In the genomic region with DNA sequence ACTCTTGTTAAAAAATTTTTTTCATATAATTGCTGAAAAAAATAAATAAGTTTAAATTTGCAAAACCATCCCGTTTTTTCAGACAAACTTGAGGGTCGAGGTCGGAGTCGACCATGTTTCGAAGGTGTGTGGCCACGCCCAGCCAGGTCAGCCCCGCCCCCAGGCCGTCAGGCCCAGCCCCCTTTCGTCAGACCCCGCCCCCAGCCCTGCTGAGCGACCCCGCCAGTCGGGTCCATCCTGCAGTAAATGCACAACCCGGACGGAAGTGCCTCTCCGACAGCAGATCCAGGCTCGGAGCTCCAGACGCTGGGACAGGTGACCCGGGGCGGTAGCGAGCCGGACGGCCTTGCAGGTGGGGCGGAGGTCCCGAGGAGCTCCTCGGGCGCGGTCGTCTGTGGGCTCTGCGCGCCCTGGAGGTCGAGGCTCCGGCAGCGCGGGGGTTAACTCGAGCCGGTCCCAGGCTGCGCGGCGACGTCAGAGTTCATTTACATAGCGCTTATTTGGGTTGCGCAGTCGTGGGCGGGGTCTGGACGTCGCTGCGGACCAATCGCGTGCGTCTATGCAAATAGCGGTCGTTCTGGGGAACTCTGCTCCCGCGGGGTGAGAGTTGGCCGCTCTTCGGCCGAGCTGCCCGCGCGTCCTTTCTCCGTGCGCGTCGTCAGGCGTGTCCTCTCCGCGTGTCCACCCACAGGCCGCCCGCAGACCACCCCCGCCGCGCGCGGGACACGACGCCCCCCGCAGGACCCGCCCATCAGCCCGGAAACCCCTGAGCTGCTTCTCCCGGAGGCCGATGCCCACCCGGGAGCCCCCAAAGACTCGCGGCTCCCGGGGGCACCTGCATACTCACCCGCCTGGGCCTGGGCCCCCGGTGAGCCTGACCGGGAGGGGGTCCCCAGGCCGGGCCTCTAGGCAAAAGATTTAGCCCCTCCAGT, we compare ENCODE assay signal across 8 cellular contexts. TPM values are rescaled to one million over a fixed set of nuclear protein-coding genes. Genes with fewer than 3 reads are reported as not detected.
DNase-seq lines count a peak whose midpoint lies in the region; ATAC-seq and TF ChIP-seq lines count a peak whose summit lies in the region.

A gene with protein sequence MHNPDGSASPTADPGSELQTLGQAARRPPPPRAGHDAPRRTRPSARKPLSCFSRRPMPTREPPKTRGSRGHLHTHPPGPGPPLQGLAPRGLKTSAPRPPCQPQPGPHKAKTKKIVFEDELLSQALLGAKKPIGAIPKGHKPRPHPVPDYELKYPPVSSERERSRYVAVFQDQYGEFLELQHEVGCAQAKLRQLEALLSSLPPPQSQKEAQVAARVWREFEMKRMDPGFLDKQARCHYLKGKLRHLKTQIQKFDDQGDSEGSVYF (plus strand): TSS at position 225 of the 932 bp plus-strand sequence. CDS start 22 bp downstream, at position 247.

- peak within 1 kb of the TSS; percentile 97 for H3K27ac ChIP-seq in left ventricle myocardium inferior (replicated peaks)

- H3K4me3 Mint-ChIP-seq in T-helper 17 cell (peak within 1 kb of the TSS; percentile 94), progenitor cell of endocrine pancreas (ENCODE audit: low read depth) (peak within 1 kb of the TSS; percentile 80)

- no peaks in the 10 kb centered on the region for H3K9me3 Mint-ChIP-seq in progenitor cell of endocrine pancreas (ENCODE audit: low read depth)

- H3K27me3 ChIP-seq in left ventricle myocardium inferior (ENCODE audit: low read depth) = no peaks in the 10 kb centered on the region

- intact Hi-C loops in left ventricle myocardium inferior (cut with micrococcal nuclease) = no loop called here

- no peak for TF ChIP-seq CTCF in left ventricle myocardium inferior (IDR thresholded peaks at IDR 0.05; ENCODE audit: borderline replicate concordance)
- no peak for TF ChIP-seq CTCF in progenitor cell of endocrine pancreas (IDR thresholded peaks at IDR 0.05; ENCODE audit: unreplicated experiment)

- H3K4me1 ChIP-seq in left ventricle myocardium inferior = peaks cover 18% of the 10 kb centered on the region

- peaks cover 10% of the 10 kb centered on the region for H3K4me1 Mint-ChIP-seq in T-helper 17 cell
- peaks cover 2% of the 10 kb centered on the region for H3K4me1 Mint-ChIP-seq in progenitor cell of endocrine pancreas (ENCODE audit: low read depth)

- H3K27ac Mint-ChIP-seq in T-helper 17 cell (peak within 1 kb of the TSS; percentile 85), progenitor cell of endocrine pancreas (peak within 1 kb of the TSS; percentile 95)

- H3K36me3 ChIP-seq in left ventricle myocardium inferior = no peaks in the 10 kb centered on the region

- H3K27me3 Mint-ChIP-seq in T-helper 17 cell = no peaks in the 10 kb centered on the region
- no peaks in the 10 kb centered on the region for H3K27me3 Mint-ChIP-seq in progenitor cell of endocrine pancreas

- ATAC-seq in GM18499 (IDR thresholded peaks at IDR 0.05; ENCODE audit: insufficient read depth, unreplicated experiment) = peak; percentile 62
- peak; percentile 90 for ATAC-seq in HG02938 (IDR thresholded peaks at IDR 0.05; ENCODE audit: unreplicated experiment)
- peak; percentile 90 for ATAC-seq in T-helper 17 cell

- H3K4me3 ChIP-seq in left ventricle myocardium inferior = peak within 1 kb of the TSS; percentile 85

- DNase-seq in NCI-H187 (lab: John Stamatoyannopoulos, UW) (peak; percentile 81 to 86), T-helper 17 cell (peak; percentile 92 to 93 (median 92)), amniotic stem cell (lab: John Stamatoyannopoulos, UW) (peak; percentile 97), left ventricle myocardium inferior (peak; percentile 100), progenitor cell of endocrine pancreas (ENCODE audit: low spot score, unreplicated experiment) (peak; percentile 95), ureter (ENCODE audit: low spot score) (peak; percentile 98)

- H3K9me3 ChIP-seq in T-helper 17 cell (ENCODE audit: control insufficient read depth, low read length, poor library complexity, severe bottlenecking) = no peaks in the 10 kb centered on the region
- no peaks in the 10 kb centered on the region for H3K9me3 ChIP-seq in left ventricle myocardium inferior (replicated peaks)

- H3K36me3 Mint-ChIP-seq in T-helper 17 cell (ENCODE audit: low read depth) (no peaks in the 10 kb centered on the region), progenitor cell of endocrine pancreas (ENCODE audit: insufficient read depth) (peaks cover 5% of the 10 kb centered on the region)

RNA-seq across cellular contexts. Expression of the gene that starts here (rescaled TPM):
- 10 to 100 TPM; 13.9 to 14.9 TPM for total RNA-seq in T-helper 17 cell
- 21.2 TPM for total RNA-seq in left ventricle myocardium inferior
- total RNA-seq in progenitor cell of endocrine pancreas = 20.1 and 21.8 TPM in 2 replicates
- total RNA-seq in ureter = 21.9 TPM

Comparison
In these comparisons a context has a peak if more than half of its experiments do, and no peak if none do; other contexts are left out.
1. Peak in every context shown above with its lines: DNase-seq, ATAC-seq, H3K4me3 ChIP-seq and H3K27ac ChIP-seq.